In the genomic region with DNA sequence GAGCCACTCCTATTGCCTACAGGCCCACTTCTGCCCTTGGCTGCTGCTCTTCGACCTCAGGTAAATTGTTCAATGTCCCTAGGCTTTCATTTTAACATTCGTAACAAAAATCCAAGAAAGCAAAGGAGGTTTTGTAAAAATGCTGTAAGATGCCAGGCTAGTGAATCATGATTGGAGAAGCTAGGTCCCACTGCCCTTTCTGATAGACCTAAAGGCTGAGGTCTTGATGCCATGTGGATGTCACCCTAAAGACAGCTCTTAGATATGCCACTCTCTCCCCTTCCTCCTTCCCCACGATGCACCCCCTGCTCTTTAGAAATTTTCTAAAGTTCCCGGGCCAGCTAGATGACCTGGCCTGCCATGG, we compare ENCODE assay signal across 8 cellular contexts. TPM values are rescaled to one million over a fixed set of nuclear protein-coding genes. Genes with fewer than 3 reads are reported as not detected.
A peak's percentile ranks its signal among the peaks of the same experiment; 100 is the strongest.
DNase-seq lines count a peak whose midpoint lies in the region; ATAC-seq and TF ChIP-seq lines count a peak whose summit lies in the region.

No MANE protein-coding gene starts in this region.

- CTCF ChIA-PET in HEK293 (lab: Yijun Ruan, JAX), result interaction anchor here (0.6 to 2.1 kb wide), 22 partner anchors 8 to 398 kb away, joined by 3 to 24 read pairs (median 5); a partner anchor contains a TSS

- TF ChIP-seq CTCF in 22Rv1 (IDR thresholded peaks at IDR 0.05) (no peak), HEK293 (tag by site-specific recombination; IDR thresholded peaks at IDR 0.05) (no peak), brain microvascular endothelial cell (IDR thresholded peaks at IDR 0.05; ENCODE audit: low read depth, low read length, missing control alignments) (no peak)

- POLR2A ChIA-PET in HEK293 (lab: Yijun Ruan, JAX), result interaction anchor here (0.6 to 3.2 kb wide), 11 partner anchors 10 to 1279 kb away, joined by 3 to 32 read pairs (median 5); a partner anchor contains a TSS
- POLR2A ChIA-PET in naive thymus-derived CD8-positive, alpha-beta T cell (lab: Charles Lee), result interaction anchor here (1.0 to 3.2 kb wide), 3 partner anchors 9 to 50 kb away, joined by 3 to 11 read pairs (median 3); a partner anchor contains a TSS

- H3K27ac ChIP-seq in 22Rv1, result peak overlapping the region; percentile 74
- peak overlapping the region; percentile 35 for H3K27ac ChIP-seq in HEK293 (ENCODE audit: extremely low read depth, low read depth, low read length)
- H3K27ac ChIP-seq in brain microvascular endothelial cell, result peak overlapping the region; percentile 69

- in situ Hi-C loops in brain microvascular endothelial cell (cut with HindIII; ENCODE audit: low pct_ligation_motif_present, low sequenced_read_pairs), result no loop called here

- H3K27me3 Mint-ChIP-seq in naive thymus-derived CD8-positive, alpha-beta T cell, result no peaks in the 10 kb centered on the region

- no peak for ATAC-seq in naive thymus-derived CD8-positive, alpha-beta T cell
- ATAC-seq in HG03342 (IDR thresholded peaks at IDR 0.05; ENCODE audit: unreplicated experiment) (no peak), HG03432 (IDR thresholded peaks at IDR 0.05; ENCODE audit: unreplicated experiment) (no peak)

- no peak overlapping the region for H3K4me3 Mint-ChIP-seq in naive thymus-derived CD8-positive, alpha-beta T cell

- no peak for DNase-seq in brain microvascular endothelial cell
- DNase-seq in naive thymus-derived CD8-positive, alpha-beta T cell, result no peak
- no peak for DNase-seq in Kasumi-1 (lab: John Stamatoyannopoulos, UW)
- DNase-seq in activated gamma-delta T cell (lab: John Stamatoyannopoulos, UW), result no peak

- H3K4me3 ChIP-seq in HEK293 (ENCODE audit: low read depth, low read length), result no peak overlapping the region
- no peak overlapping the region for H3K4me3 ChIP-seq in brain microvascular endothelial cell (ENCODE audit: low read depth, low read length)

- H3K4me1 Mint-ChIP-seq in naive thymus-derived CD8-positive, alpha-beta T cell, result peaks cover 3 to 21% (median 13%) of the 10 kb centered on the region in 4 donors

- H3K4me1 ChIP-seq in HEK293 (ENCODE audit: control insufficient read depth, insufficient read depth, low read length), result peaks cover 15% of the 10 kb centered on the region

- H3K36me3 Mint-ChIP-seq in naive thymus-derived CD8-positive, alpha-beta T cell, result peaks cover 0 to 40% (median 4%) of the 10 kb centered on the region in 3 donors

- H3K36me3 ChIP-seq in HEK293 (ENCODE audit: control insufficient read depth in 2 of 2, insufficient read depth in 1 of 2, low read length in 2 of 2) (peaks cover 12 to 37% of the 10 kb centered on the region in 2 experiments; a peak in 2 of 3 replicates), brain microvascular endothelial cell (replicated peaks) (peaks cover 43% of the 10 kb centered on the region)

- no peaks in the 10 kb centered on the region for H3K27me3 ChIP-seq in brain microvascular endothelial cell (replicated peaks)

- peak overlapping the region in 9 of 10 donors; percentile 10 to 77 (median 47) for H3K27ac Mint-ChIP-seq in naive thymus-derived CD8-positive, alpha-beta T cell

- no peaks in the 10 kb centered on the region for H3K9me3 ChIP-seq in HEK293 (ENCODE audit: control insufficient read depth, insufficient read depth, low read depth, low read length)

- H3K9me3 Mint-ChIP-seq in naive thymus-derived CD8-positive, alpha-beta T cell, result no peaks in the 10 kb centered on the region

TF ChIP-seq in HEK293, 187 proteins besides CTCF, POLR2A, EP300 and RAD21:
- TF ChIP-seq ZNF610 (tag by site-specific recombination; IDR thresholded peaks at IDR 0.05; ENCODE audit: borderline replicate concordance) (peak; percentile 30; the same call in 1 of the 2 replicates), SCRT2 (tag by site-specific recombination; IDR thresholded peaks at IDR 0.05) (no peak)
- TF ChIP-seq, protein P1, sequence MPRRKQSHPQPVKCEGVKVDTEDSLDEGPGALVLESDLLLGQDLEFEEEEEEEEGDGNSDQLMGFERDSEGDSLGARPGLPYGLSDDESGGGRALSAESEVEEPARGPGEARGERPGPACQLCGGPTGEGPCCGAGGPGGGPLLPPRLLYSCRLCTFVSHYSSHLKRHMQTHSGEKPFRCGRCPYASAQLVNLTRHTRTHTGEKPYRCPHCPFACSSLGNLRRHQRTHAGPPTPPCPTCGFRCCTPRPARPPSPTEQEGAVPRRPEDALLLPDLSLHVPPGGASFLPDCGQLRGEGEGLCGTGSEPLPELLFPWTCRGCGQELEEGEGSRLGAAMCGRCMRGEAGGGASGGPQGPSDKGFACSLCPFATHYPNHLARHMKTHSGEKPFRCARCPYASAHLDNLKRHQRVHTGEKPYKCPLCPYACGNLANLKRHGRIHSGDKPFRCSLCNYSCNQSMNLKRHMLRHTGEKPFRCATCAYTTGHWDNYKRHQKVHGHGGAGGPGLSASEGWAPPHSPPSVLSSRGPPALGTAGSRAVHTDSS (tag by site-specific recombination; IDR thresholded peaks at IDR 0.05), result 0 out of 2 replicates have a peak, but pooled peaks have one; percentile 5

RNA-seq across cellular contexts. Expression of a gene that starts 9.9 kb away (rescaled TPM):
- 10 to 100 TPM; 25.1 to 26.1 TPM for total RNA-seq in naive thymus-derived CD8-positive, alpha-beta T cell
- polyA plus RNA-seq in naive thymus-derived CD8-positive, alpha-beta T cell, result 1 to 10 TPM; 2.4 to 4.8 (median 4.5) TPM

RNA-seq across cellular contexts. Expression of a gene that starts 45.0 kb away (rescaled TPM):
- total RNA-seq in naive thymus-derived CD8-positive, alpha-beta T cell, result 10 to 100 TPM; 59.5 to 66.4 TPM
- 10 to 100 TPM; 26.5 to 31.9 (median 28.3) TPM for polyA plus RNA-seq in naive thymus-derived CD8-positive, alpha-beta T cell

RNA-seq across cellular contexts. Expression of a gene that starts 49.2 kb away (rescaled TPM):
- total RNA-seq in naive thymus-derived CD8-positive, alpha-beta T cell, result 100 to 1,000 TPM; 121 to 130 TPM
- 100 to 1,000 TPM in 1 of 3 donors, 10 to 100 TPM in 2; 92.1 to 115 (median 99.2) TPM for polyA plus RNA-seq in naive thymus-derived CD8-positive, alpha-beta T cell
